12 cellular contexts compared by ENCODE assay signal in the genomic region with DNA sequence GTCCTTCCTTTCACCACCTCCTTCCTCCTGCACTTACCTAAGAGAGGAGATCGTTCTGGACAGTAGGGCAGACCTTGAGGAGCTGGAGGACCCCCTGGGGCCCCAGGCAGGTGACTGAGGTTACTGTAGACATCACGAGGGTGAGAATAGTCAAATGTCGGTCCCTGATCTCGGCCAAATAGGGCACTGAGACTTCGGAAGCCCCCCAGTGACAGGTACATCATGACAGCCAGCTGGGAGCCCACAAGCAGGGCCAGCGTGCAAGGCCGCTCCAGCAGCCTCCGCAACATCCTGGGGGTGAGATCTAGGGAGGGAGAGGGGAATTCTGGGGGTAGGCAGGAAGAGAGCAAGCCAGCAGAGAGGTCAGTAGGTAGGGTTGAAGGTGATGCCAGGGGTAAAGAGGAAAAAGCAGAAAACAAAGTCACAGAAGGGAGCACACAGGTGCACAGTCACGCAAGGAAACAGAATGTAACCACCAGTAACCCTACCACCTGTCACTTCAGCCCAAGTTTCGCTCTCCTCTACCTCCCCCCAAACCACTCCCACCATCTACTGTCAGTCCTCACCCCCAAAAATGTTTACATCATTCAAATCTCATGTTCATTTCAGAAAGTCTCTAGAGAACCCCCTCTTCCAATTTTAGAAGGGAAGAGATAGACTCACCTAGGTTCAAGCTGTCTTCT. TPM values are rescaled to one million over a fixed set of nuclear protein-coding genes. Genes with fewer than 3 reads are reported as not detected.
DNase-seq lines count a peak whose midpoint lies in the region; ATAC-seq and TF ChIP-seq lines count a peak whose summit lies in the region.
"Had no signal": no experiment of that assay in that cellular context is flagged by ENCODE, and none has a peak within 500 bp of the region (broad histone marks: within the 10 kb centered on the region; RNA-seq: fewer than 3 reads in every experiment).

No MANE protein-coding gene starts in this region.

- H3K4me1 ChIP-seq in liver (ENCODE audit: control insufficient read depth in 4 of 4, insufficient read depth in 4 of 4, low read length in 3 of 4), result peaks cover 0 to 31% (median 26%) of the 10 kb centered on the region in 4 donors
- peaks cover 8 to 28% of the 10 kb centered on the region in 2 donors for H3K4me1 ChIP-seq in thyroid gland

- no peak for TF ChIP-seq POLR2A in thyroid gland (IDR thresholded peaks at IDR 0.05)

- 94% methylated on average over 10 of the region's 10 CpGs for WGBS in liver
- 87 to 90% methylated on average over 10 of the region's 10 CpGs for WGBS in thyroid gland, 2 donors

- no peak for DNase-seq in activated T-cell treated with anti-CD3 and anti-CD28 coated beads, Interleukin-2, amount 50 U/mL, for 24 hours
- DNase-seq in activated T-cell treated with anti-CD3 and anti-CD28 coated beads for 4 hours (no peak), thyroid gland (no peak), NCI-H2196 (lab: John Stamatoyannopoulos, UW; ENCODE audit: unreplicated experiment) (no peak), iPS-NIHi11 (ENCODE audit: low spot score) (no peak)
- DNase-seq: activated effector memory CD4-positive, alpha-beta T cell treated with anti-CD3 and anti-CD28 coated beads, Interleukin-2, amount 50 U/mL, for 16 hours; C1 segment of cervical spinal cord; NCI-H2081 treated with DMSO at 0.1 percent for 48 hours had no signal

- TF ChIP-seq CTCF in liver (IDR thresholded peaks at IDR 0.05; ENCODE audit: low read depth, low read length, missing input control) (no peak), thyroid gland (IDR thresholded peaks at IDR 0.05) (no peak)

- H3K27me3 Mint-ChIP-seq in activated T-cell treated with anti-CD3 and anti-CD28 coated beads, Interleukin-2, amount 50 U/mL, for 24 hours, result no peaks in the 10 kb centered on the region
- H3K27me3 Mint-ChIP-seq in activated naive CD8-positive, alpha-beta T cell, result no peaks in the 10 kb centered on the region

- H3K36me3 Mint-ChIP-seq in activated T-cell treated with anti-CD3 and anti-CD28 coated beads, Interleukin-2, amount 50 U/mL, for 24 hours (ENCODE audit: low read depth), result peaks cover 64% of the 10 kb centered on the region
- H3K36me3 Mint-ChIP-seq in activated naive CD8-positive, alpha-beta T cell, result peaks cover 5% of the 10 kb centered on the region

- H3K4me3 ChIP-seq in liver (ENCODE audit: low read depth in 1 of 3, low read length in 3 of 3) (peak overlapping the region in 1 of 3 donors; percentile 80), thyroid gland (replicated peaks in 1 of 3) (peak overlapping the region in 1 of 3 donors; percentile 65)

- no peak for ATAC-seq in HG03045 (IDR thresholded peaks at IDR 0.05; ENCODE audit: unreplicated experiment)

- H3K27ac ChIP-seq in liver (ENCODE audit: low read depth in 1 of 2, low read length in 2 of 2), result peak overlapping the region in 1 of 2 donors; percentile 95
- peak overlapping the region in 2 of 3 donors; percentile 83 to 91 for H3K27ac ChIP-seq in thyroid gland

- H3K9me3 ChIP-seq in liver (ENCODE audit: control insufficient read depth in 4 of 4, low read length in 3 of 4), result no peaks in the 10 kb centered on the region
- H3K9me3 ChIP-seq in thyroid gland, result no peaks in the 10 kb centered on the region
- H3K9me3 ChIP-seq: mucosa of descending colon had no signal

- intact Hi-C loops in thyroid gland (cut with DNase I), result loop anchor here (10.0 kb wide), 1 partner anchor 49 kb away; a partner anchor contains a TSS

- H3K4me3 Mint-ChIP-seq in activated T-cell treated with anti-CD3 and anti-CD28 coated beads, Interleukin-2, amount 50 U/mL, for 24 hours, result peak overlapping the region; percentile 94
- peak overlapping the region; percentile 99 for H3K4me3 Mint-ChIP-seq in activated naive CD8-positive, alpha-beta T cell

- peaks cover 2 to 36% (median 25%) of the 10 kb centered on the region in 4 donors for H3K36me3 ChIP-seq in liver (ENCODE audit: control insufficient read depth in 4 of 4, insufficient read depth in 3 of 4, low read depth in 1 of 4, low read length in 3 of 4)
- peaks cover 31 to 41% of the 10 kb centered on the region in 2 donors for H3K36me3 ChIP-seq in thyroid gland

- H3K27ac Mint-ChIP-seq in activated T-cell treated with anti-CD3 and anti-CD28 coated beads, Interleukin-2, amount 50 U/mL, for 24 hours, result peak overlapping the region; percentile 99
- peak overlapping the region; percentile 100 for H3K27ac Mint-ChIP-seq in activated naive CD8-positive, alpha-beta T cell

- peak overlapping the region; percentile 46 to 95 for H3K9ac ChIP-seq in liver (ENCODE audit: low read depth in 1 of 2, low read length in 2 of 2)

- no peaks in the 10 kb centered on the region for H3K9me3 Mint-ChIP-seq in activated T-cell treated with anti-CD3 and anti-CD28 coated beads, Interleukin-2, amount 50 U/mL, for 24 hours
- no peaks in the 10 kb centered on the region for H3K9me3 Mint-ChIP-seq in activated naive CD8-positive, alpha-beta T cell (ENCODE audit: low read depth)

- H3K4me1 Mint-ChIP-seq in activated T-cell treated with anti-CD3 and anti-CD28 coated beads, Interleukin-2, amount 50 U/mL, for 24 hours (ENCODE audit: low read depth), result peaks cover 60% of the 10 kb centered on the region
- peaks cover 62% of the 10 kb centered on the region for H3K4me1 Mint-ChIP-seq in activated naive CD8-positive, alpha-beta T cell (ENCODE audit: low read depth)

- TF ChIP-seq RAD21 in liver (IDR thresholded peaks at IDR 0.05), result no peak

- H3K27me3 ChIP-seq in liver (ENCODE audit: control insufficient read depth in 4 of 4, insufficient read depth in 4 of 4, low read length in 3 of 4), result no peaks in the 10 kb centered on the region
- no peaks in the 10 kb centered on the region for H3K27me3 ChIP-seq in thyroid gland

TF ChIP-seq in liver, 16 proteins besides CTCF, POLR2A, EP300 and RAD21 (continues in another document):
- TF ChIP-seq SP1 (IDR thresholded peaks at IDR 0.05) (no peak), EGR1 (IDR thresholded peaks at IDR 0.05; ENCODE audit: low read depth in 2 of 2) (no peak), TAF1 (conservative IDR thresholded peaks at IDR 0.05) (no peak), YY1 (IDR thresholded peaks at IDR 0.05) (no peak), RXRA (IDR thresholded peaks at IDR 0.05) (no peak), GABPA (IDR thresholded peaks at IDR 0.05 in 1 of 2, conservative IDR thresholded peaks at IDR 0.05 in 1 of 2) (no peak), FOXA1 (IDR thresholded peaks at IDR 0.05) (no peak), HNF4G (IDR thresholded peaks at IDR 0.05) (no peak)
- TF ChIP-seq, protein P1, sequence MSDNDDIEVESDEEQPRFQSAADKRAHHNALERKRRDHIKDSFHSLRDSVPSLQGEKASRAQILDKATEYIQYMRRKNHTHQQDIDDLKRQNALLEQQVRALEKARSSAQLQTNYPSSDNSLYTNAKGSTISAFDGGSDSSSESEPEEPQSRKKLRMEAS (IDR thresholded peaks at IDR 0.05), result no peak
- TF ChIP-seq, protein P2, sequence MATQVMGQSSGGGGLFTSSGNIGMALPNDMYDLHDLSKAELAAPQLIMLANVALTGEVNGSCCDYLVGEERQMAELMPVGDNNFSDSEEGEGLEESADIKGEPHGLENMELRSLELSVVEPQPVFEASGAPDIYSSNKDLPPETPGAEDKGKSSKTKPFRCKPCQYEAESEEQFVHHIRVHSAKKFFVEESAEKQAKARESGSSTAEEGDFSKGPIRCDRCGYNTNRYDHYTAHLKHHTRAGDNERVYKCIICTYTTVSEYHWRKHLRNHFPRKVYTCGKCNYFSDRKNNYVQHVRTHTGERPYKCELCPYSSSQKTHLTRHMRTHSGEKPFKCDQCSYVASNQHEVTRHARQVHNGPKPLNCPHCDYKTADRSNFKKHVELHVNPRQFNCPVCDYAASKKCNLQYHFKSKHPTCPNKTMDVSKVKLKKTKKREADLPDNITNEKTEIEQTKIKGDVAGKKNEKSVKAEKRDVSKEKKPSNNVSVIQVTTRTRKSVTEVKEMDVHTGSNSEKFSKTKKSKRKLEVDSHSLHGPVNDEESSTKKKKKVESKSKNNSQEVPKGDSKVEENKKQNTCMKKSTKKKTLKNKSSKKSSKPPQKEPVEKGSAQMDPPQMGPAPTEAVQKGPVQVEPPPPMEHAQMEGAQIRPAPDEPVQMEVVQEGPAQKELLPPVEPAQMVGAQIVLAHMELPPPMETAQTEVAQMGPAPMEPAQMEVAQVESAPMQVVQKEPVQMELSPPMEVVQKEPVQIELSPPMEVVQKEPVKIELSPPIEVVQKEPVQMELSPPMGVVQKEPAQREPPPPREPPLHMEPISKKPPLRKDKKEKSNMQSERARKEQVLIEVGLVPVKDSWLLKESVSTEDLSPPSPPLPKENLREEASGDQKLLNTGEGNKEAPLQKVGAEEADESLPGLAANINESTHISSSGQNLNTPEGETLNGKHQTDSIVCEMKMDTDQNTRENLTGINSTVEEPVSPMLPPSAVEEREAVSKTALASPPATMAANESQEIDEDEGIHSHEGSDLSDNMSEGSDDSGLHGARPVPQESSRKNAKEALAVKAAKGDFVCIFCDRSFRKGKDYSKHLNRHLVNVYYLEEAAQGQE (IDR thresholded peaks at IDR 0.05), result no peak
- TF ChIP-seq, protein P3, sequence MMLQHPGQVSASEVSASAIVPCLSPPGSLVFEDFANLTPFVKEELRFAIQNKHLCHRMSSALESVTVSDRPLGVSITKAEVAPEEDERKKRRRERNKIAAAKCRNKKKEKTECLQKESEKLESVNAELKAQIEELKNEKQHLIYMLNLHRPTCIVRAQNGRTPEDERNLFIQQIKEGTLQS (IDR thresholded peaks at IDR 0.05), result no peak

RNA-seq across cellular contexts. Expression of a gene that starts 1.4 kb away (rescaled TPM):
- 10 to 100 TPM; 13.1 to 23.8 TPM for total RNA-seq in liver
- polyA plus RNA-seq in liver, result 10 to 100 TPM; 14.0 to 15.4 TPM
- total RNA-seq in thyroid gland, result 10 to 100 TPM; 24.1 to 34.0 (median 29.2) TPM

RNA-seq across cellular contexts. Expression of a gene that starts 9.7 kb away (rescaled TPM):
- total RNA-seq in liver, result 100 to 1,000 TPM in 1 of 2 donors, 1 to 10 TPM in 1; 6.2 to 106 TPM
- polyA plus RNA-seq in liver, result 1 to 10 TPM; 6.2 to 9.6 TPM
- total RNA-seq in thyroid gland, result 10 to 100 TPM; 12.6 to 30.0 (median 21.8) TPM

RNA-seq across cellular contexts. Expression of a gene that starts 16.6 kb away (rescaled TPM):
- total RNA-seq in liver, result 1 to 10 TPM; 7.2 to 9.0 TPM
- polyA plus RNA-seq in liver, result 1 to 10 TPM; 4.1 to 5.8 TPM
- 10 to 100 TPM; 21.2 to 27.6 (median 23.0) TPM for total RNA-seq in thyroid gland

RNA-seq across cellular contexts. Expression of a gene that starts 22.1 kb away (rescaled TPM):
- total RNA-seq in liver, result 10 to 100 TPM; 34.2 to 44.1 TPM
- polyA plus RNA-seq in liver, result 10 to 100 TPM; 42.5 to 47.5 TPM
- 10 to 100 TPM; 37.6 to 90.4 (median 62.1) TPM for total RNA-seq in thyroid gland

RNA-seq across cellular contexts. Expression of a gene that starts 22.9 kb away (rescaled TPM):
- 1 to 10 TPM in 1 of 2 donors, under 1 TPM in 1; 0.28 to 2.2 TPM for total RNA-seq in liver
- polyA plus RNA-seq in liver, result under 1 TPM; 0.21 to 0.48 TPM
- 10 to 100 TPM in 1 of 4 donors, 1 to 10 TPM in 3; 4.6 to 24.4 (median 9.4) TPM for total RNA-seq in thyroid gland
